ENCODE assay signal across 8 cellular contexts in the genomic region with DNA sequence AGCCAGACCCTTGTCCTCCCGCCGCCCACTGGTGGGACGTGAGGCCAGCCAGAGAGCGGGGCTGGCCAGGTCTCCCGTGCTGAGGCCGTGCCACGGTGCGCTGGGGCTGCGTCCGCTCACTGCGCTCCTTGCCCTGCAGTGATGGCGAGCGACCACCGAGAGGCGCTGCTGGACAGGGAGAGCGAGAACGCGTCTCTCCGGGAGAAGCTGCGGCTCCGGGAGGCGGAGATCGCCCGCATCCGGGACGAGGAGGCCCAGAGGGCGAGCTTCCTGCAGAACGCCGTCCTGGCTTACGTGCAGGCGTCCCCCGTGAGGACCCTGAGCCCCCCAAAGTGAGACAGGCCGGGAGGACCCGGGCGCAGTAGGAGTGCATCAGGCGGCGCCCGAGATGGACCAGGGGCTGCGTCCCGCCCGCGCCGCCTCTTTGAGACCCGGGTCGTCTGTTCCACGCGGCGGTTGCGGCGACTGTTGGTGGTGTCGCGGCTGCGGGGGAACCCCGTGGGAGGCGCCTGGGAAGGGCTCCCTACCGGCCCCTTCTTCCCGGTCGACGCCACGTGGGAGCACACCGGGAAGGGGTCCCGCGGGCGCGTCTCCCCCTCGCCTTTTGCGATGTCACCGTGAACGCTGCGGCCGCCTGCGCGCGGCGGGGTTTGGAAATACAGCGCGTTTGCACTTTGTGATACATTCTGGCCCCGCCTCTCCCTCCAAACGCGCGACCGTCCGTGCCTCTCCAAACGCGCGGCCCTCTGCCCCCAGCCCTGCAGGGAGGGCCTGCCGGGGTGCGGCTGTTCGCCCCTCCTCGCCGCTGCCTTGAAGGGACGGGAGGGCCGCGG. TPM values are rescaled to one million over a fixed set of nuclear protein-coding genes. Genes with fewer than 3 reads are reported as not detected.
A peak's percentile ranks its signal among the peaks of the same experiment; 100 is the strongest.
DNase-seq lines count a peak whose midpoint lies in the region; ATAC-seq and TF ChIP-seq lines count a peak whose summit lies in the region.

No MANE protein-coding gene starts in this region.

- peak; percentile 82 for ATAC-seq in left colon
- ATAC-seq in HG03571 (IDR thresholded peaks at IDR 0.05; ENCODE audit: unreplicated experiment), result no peak

- TF ChIP-seq CTCF in choroid plexus epithelial cell (conservative IDR thresholded peaks at IDR 0.05; ENCODE audit: low read depth, low read length), result peak; percentile 86

- DNase-seq in C1 segment of cervical spinal cord (lab: John Stamatoyannopoulos, UW) (peak in 13 of 14 donors; percentile 35 to 83 (median 63)), H4 (ENCODE audit: low spot score) (peak; percentile 49), NCI-H2227 (lab: John Stamatoyannopoulos, UW; ENCODE audit: unreplicated experiment) (peak; percentile 92), choroid plexus epithelial cell (ENCODE audit: low read depth) (peak; percentile 92), left colon (peak; percentile 83 to 84)
- peak; percentile 70 to 79 for DNase-seq in activated CD4-positive, alpha-beta T cell treated with anti-CD3 and anti-CD28 coated beads for 24 hours (ENCODE audit: low read depth in 2 of 2)
- peak; percentile 69 to 83 for DNase-seq in stimulated activated CD4-positive, alpha-beta T cell treated with anti-CD3 and anti-CD28 coated beads, Interleukin-15, amount 100 ng/mL, for 48 hours (ENCODE audit: low read depth in 2 of 2)

- intact Hi-C loops in left colon (cut with DNase I, micrococcal nuclease), result loop anchor here (5.0 kb wide), 1 partner anchor 122 kb away; no protein-coding TSS in a partner anchor

- H3K4me3 ChIP-seq in choroid plexus epithelial cell (ENCODE audit: low read depth, low read length), result peak overlapping the region; percentile 62

RNA-seq across cellular contexts. Expression of gene RAC3, which starts 0.8 kb away (rescaled TPM):
- total RNA-seq in H4 (2014; rRNA removed; shearing (Covaris generic)), result 15.1 and 21.6 TPM in 2 replicates
- total RNA-seq in left colon, result 1 to 10 TPM; 4.2 to 9.0 TPM

RNA-seq across cellular contexts. Expression of gene DCXR, which starts 6.8 kb away (rescaled TPM):
- 99.5 and 107 TPM in 2 replicates for total RNA-seq in H4 (2014; rRNA removed; shearing (Covaris generic))
- 100 to 1,000 TPM; 111 to 137 TPM for total RNA-seq in left colon

RNA-seq across cellular contexts. Expression of gene LRRC45, which starts 7.6 kb away (rescaled TPM):
- 7.3 and 11.3 TPM in 2 replicates for total RNA-seq in H4 (2014; rRNA removed; shearing (Covaris generic))
- 10 to 100 TPM; 14.2 to 20.8 TPM for total RNA-seq in left colon

RNA-seq across cellular contexts. Expression of gene CENPX, which starts 8.0 kb away (rescaled TPM):
- total RNA-seq in H4 (2014; rRNA removed; shearing (Covaris generic)), result 86.2 and 88.7 TPM in 2 replicates
- 100 to 1,000 TPM in 1 of 2 donors, 10 to 100 TPM in 1; 83.3 to 127 TPM for total RNA-seq in left colon

RNA-seq across cellular contexts. Expression of gene RFNG, which starts 20.9 kb away (rescaled TPM):
- total RNA-seq in H4 (2014; rRNA removed; shearing (Covaris generic)), result 9.1 and 9.9 TPM in 2 replicates
- total RNA-seq in left colon, result 10 to 100 TPM; 31.5 to 32.3 TPM
